ENCODE assay signal across 14 cellular contexts in the genomic region with DNA sequence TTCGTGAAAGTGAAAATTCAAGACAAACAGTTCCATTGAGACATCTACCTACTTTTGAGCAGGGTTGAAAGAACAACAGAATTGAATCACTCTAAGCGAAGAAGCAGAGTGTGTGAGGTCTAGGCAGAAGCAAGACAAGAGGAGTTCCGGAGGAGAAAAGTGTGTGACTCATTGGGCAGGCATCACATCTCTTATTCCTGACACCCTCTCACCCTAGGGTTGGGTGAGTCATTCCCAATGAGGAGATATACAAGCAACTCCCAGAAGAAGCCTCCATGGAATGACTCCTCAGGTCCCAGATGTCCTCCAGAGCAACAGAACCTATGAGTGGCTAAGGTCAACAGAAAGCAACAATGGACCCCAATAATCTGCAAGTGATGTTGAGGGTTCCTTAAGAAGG. TPM values are rescaled to one million over a fixed set of nuclear protein-coding genes. Genes with fewer than 3 reads are reported as not detected.
DNase-seq lines count a peak whose midpoint lies in the region; ATAC-seq, FAIRE-seq and TF ChIP-seq lines count a peak whose summit lies in the region.
"Had no signal": no experiment of that assay in that cellular context is flagged by ENCODE, and none has a peak within 500 bp of the region (broad histone marks: within the 10 kb centered on the region; RNA-seq: fewer than 3 reads in every experiment).

No MANE protein-coding gene starts in this region.

- H3K4me2 ChIP-seq in mesendoderm (ENCODE audit: low read length) = no peak overlapping the region

- FAIRE-seq in frontal cortex (lab: Jason Lieb, UNC) = no peak

- no peak for ATAC-seq in GM18867 (IDR thresholded peaks at IDR 0.05; ENCODE audit: unreplicated experiment)
- ATAC-seq: activated naive CD8-positive, alpha-beta T cell treated with anti-CD3 and anti-CD28 coated beads, Interleukin-2, amount 50 U/mL, for 24 hours had no signal

- no peak overlapping the region for H4K8ac ChIP-seq in mesendoderm (ENCODE audit: low read depth, low read length)

- no peaks in the 10 kb centered on the region for H3K9me3 ChIP-seq in prostate gland
- H3K9me3 ChIP-seq: left ventricle myocardium inferior had no signal

- intact Hi-C loops in prostate gland (cut with DNase I) = no loop called here

- H3K4me1 ChIP-seq in mesendoderm (ENCODE audit: control insufficient read depth, low read depth, low read length) (no peaks in the 10 kb centered on the region), prostate gland (replicated peaks) (no peaks in the 10 kb centered on the region)
- H3K4me1 ChIP-seq: left ventricle myocardium inferior had no signal

- no peak overlapping the region for H3K4ac ChIP-seq in mesendoderm (ENCODE audit: low read depth, low read length)

- H3K23ac ChIP-seq in mesendoderm (ENCODE audit: low read length) = no peak overlapping the region

- TF ChIP-seq POLR2A in prostate gland (IDR thresholded peaks at IDR 0.05) = no peak

- no peak overlapping the region for H4K5ac ChIP-seq in mesendoderm (ENCODE audit: low read length)

- no CpG with 5 or more reads among the region's 3 CpGs for WGBS in mesendoderm (ENCODE audit: extremely low coverage, insufficient coverage, low lambda C conversion rate)
- 93% methylated on average over 3 of the region's 3 CpGs for WGBS in prostate gland

- peak; percentile 52 for DNase-seq in Caki2 (ENCODE audit: low read depth)
- peak; percentile 92 for DNase-seq in NCI-H226
- DNase-seq in dedifferentiated amniotic fluid mesenchymal stem cell (ENCODE audit: extremely low spot score) = peak; percentile 51
- DNase-seq in mesendoderm = peak; percentile 73
- DNase-seq in NCI-H69 (lab: John Stamatoyannopoulos, UW) = no peak
- no peak for DNase-seq in frontal cortex (ENCODE audit: low spot score in 2 of 2)
- DNase-seq in prostate gland (ENCODE audit: low spot score) = no peak
- DNase-seq: activated CD8-positive, alpha-beta memory T cell treated with anti-CD3 and anti-CD28 coated beads for 24 hours; activated naive CD8-positive, alpha-beta T cell treated with anti-CD3 and anti-CD28 coated beads, Interleukin-2, amount 50 U/mL, for 24 hours; left ventricle myocardium inferior; NCI-H1436; stimulated activated CD4-positive, alpha-beta T cell treated with anti-CD3 and anti-CD28 coated beads, Interleukin-4, amount 100 ng/mL, for 24 hours; substantia nigra had no signal

- in situ Hi-C loops in Caki2 (cut with HindIII; ENCODE audit: low pct_unique_long_range_greater_than_20kb, low sequenced_read_pairs) = no loop called here

- H3K79me2 ChIP-seq in mesendoderm (ENCODE audit: control insufficient read depth, insufficient read depth, low read length) = no peaks in the 10 kb centered on the region

- no peak overlapping the region for H3K56ac ChIP-seq in mesendoderm (ENCODE audit: low read length)

- no peaks in the 10 kb centered on the region for H3K36me3 ChIP-seq in mesendoderm (ENCODE audit: control insufficient read depth, insufficient read depth, low read length)
- no peaks in the 10 kb centered on the region for H3K36me3 ChIP-seq in prostate gland
- H3K36me3 ChIP-seq: left ventricle myocardium inferior had no signal

- no peaks in the 10 kb centered on the region for H3K79me1 ChIP-seq in mesendoderm (ENCODE audit: low read length)

- H3K18ac ChIP-seq in mesendoderm (ENCODE audit: low read length) = no peak overlapping the region

- H2BK120ac ChIP-seq in mesendoderm (ENCODE audit: low read depth, low read length) = no peak overlapping the region

- no peak for TF ChIP-seq CTCF in prostate gland (IDR thresholded peaks at IDR 0.05)

- H2BK15ac ChIP-seq in mesendoderm (replicated peaks; ENCODE audit: low read depth) = no peak overlapping the region

- H3K27ac ChIP-seq in mesendoderm (ENCODE audit: low read depth, low read length) (no peak overlapping the region), prostate gland (no peak overlapping the region)
- H3K27ac ChIP-seq: left ventricle myocardium inferior had no signal

- no peak overlapping the region for H2AK5ac ChIP-seq in mesendoderm (ENCODE audit: low read length)

- H2BK5ac ChIP-seq in mesendoderm (ENCODE audit: low read length) = no peak overlapping the region

- H3K27me3 ChIP-seq in mesendoderm (ENCODE audit: insufficient read depth, low read length, poor library complexity) (no peaks in the 10 kb centered on the region), prostate gland (replicated peaks; ENCODE audit: insufficient read depth) (no peaks in the 10 kb centered on the region)

- H3K9ac ChIP-seq in mesendoderm (ENCODE audit: low read length) = no peak overlapping the region

- H3K4me3 ChIP-seq in mesendoderm (ENCODE audit: low read length) (no peak overlapping the region), prostate gland (no peak overlapping the region)
- H3K4me3 ChIP-seq: left ventricle myocardium inferior had no signal

RNA-seq across cellular contexts. Expression of gene PRG4, which starts 59.2 kb away (rescaled TPM):
- not detected in 2 replicates for total RNA-seq in Caki2 (2014; rRNA removed; shearing (Covaris generic); ENCODE audit: low replicate concordance)
- not detected for polyA plus RNA-seq in mesendoderm (2013, experiment 1 of 2)
- not detected for polyA plus RNA-seq in mesendoderm (2013, experiment 2 of 2)
- total RNA-seq in frontal cortex = under 0.01 TPM
- total RNA-seq in prostate gland = under 1 TPM in 1 of 2 donors, not detected in 1; 0.17 TPM

Comparison
In these comparisons a context has a peak if more than half of its experiments do, and no peak if none do; other contexts are left out.
1. DNase-seq: peak in Caki2 (single experiment), NCI-H226 (single experiment), dedifferentiated amniotic fluid mesenchymal stem cell (single experiment) and mesendoderm (single experiment); none in NCI-H69 (single experiment), frontal cortex (0 of 2) and prostate gland (single experiment).